ENCODE assay signal across 1 cellular context in genomic region chr2:9753276-9753600, GRCh38.
TF ChIP-seq lines count a peak whose summit lies in the region.

No MANE protein-coding gene starts in this region.

TF ChIP-seq in GM12878, 131 proteins besides CTCF, POLR2A, EP300 and RAD21 (continued from another document and continues in another):
- no peak for TF ChIP-seq E4F1 (IDR thresholded peaks at IDR 0.05; ENCODE audit: borderline replicate concordance, partially characterized antibody)
- TF ChIP-seq PRDM15 (CRISPR knock-in tag; IDR thresholded peaks at IDR 0.05): no peak
- peak; percentile 65; the same call in 1 of the 2 replicates for TF ChIP-seq RAD51 (IDR thresholded peaks at IDR 0.05)
- TF ChIP-seq CBFB (IDR thresholded peaks at IDR 0.05; ENCODE audit: low read depth): no peak
- no peak for TF ChIP-seq MYB (IDR thresholded peaks at IDR 0.05; ENCODE audit: borderline replicate concordance, low read depth, low read length)
- TF ChIP-seq RUNX3 (IDR thresholded peaks at IDR 0.05; ENCODE audit: low read length): peak; percentile 51; the same call in 1 of the 2 replicates
- TF ChIP-seq SREBF2 (IDR thresholded peaks at IDR 0.05; ENCODE audit: low read length): no peak
- TF ChIP-seq CEBPB (IDR thresholded peaks at IDR 0.05; ENCODE audit: borderline replicate concordance in 1 of 2, low read depth in 2 of 2, low read length in 2 of 2): no peak
- no peak for TF ChIP-seq IRF3 (IDR thresholded peaks at IDR 0.05)
- TF ChIP-seq TCF7 (IDR thresholded peaks at IDR 0.05; ENCODE audit: borderline replicate concordance): no peak
- no peak for TF ChIP-seq POLR2AphosphoS2 (IDR thresholded peaks at IDR 0.05; ENCODE audit: low read depth, low read length)
- TF ChIP-seq POU2F2 (IDR thresholded peaks at IDR 0.05; ENCODE audit: borderline replicate concordance, low read depth, low read length): peak; percentile 63; the same call in 1 of the 3 replicates
- TF ChIP-seq SREBF1 (IDR thresholded peaks at IDR 0.05; ENCODE audit: low read length): no peak
- no peak for TF ChIP-seq CBX3 (IDR thresholded peaks at IDR 0.05; ENCODE audit: borderline replicate concordance, low read depth)
- no peak for TF ChIP-seq KDM1A (IDR thresholded peaks at IDR 0.05; ENCODE audit: borderline replicate concordance)
- TF ChIP-seq ETV6 (conservative IDR thresholded peaks at IDR 0.05 in 1 of 2, IDR thresholded peaks at IDR 0.05 in 1 of 2; ENCODE audit: borderline replicate concordance in 1 of 2, low read depth in 1 of 2): 0 out of 4 replicates have a peak, but pooled peaks of 1 of the 2 experiments have one; percentile 21
- TF ChIP-seq CREM (IDR thresholded peaks at IDR 0.05; ENCODE audit: low read depth): no peak
- TF ChIP-seq ATF3 (IDR thresholded peaks at IDR 0.05; ENCODE audit: borderline replicate concordance, extremely low read depth, low read depth, low read length): no peak
- 0 out of 2 replicates have a peak, but pooled peaks have one; percentile 20 for TF ChIP-seq PAX5 (IDR thresholded peaks at IDR 0.05; ENCODE audit: borderline replicate concordance, low read depth, low read length)
- no peak for TF ChIP-seq FOXK2 (IDR thresholded peaks at IDR 0.05)
- TF ChIP-seq HDAC6 (IDR thresholded peaks at IDR 0.05; ENCODE audit: unreplicated experiment): no peak
- no peak for TF ChIP-seq RBBP5 (conservative IDR thresholded peaks at IDR 0.05)
- no peak for TF ChIP-seq BACH1 (IDR thresholded peaks at IDR 0.05; ENCODE audit: borderline replicate concordance)
- no peak for TF ChIP-seq HDAC2 (IDR thresholded peaks at IDR 0.05)
- TF ChIP-seq ZNF592 (IDR thresholded peaks at IDR 0.05): no peak
- TF ChIP-seq ZNF687 (IDR thresholded peaks at IDR 0.05): no peak
- peak; percentile 73; a peak in 3 of 4 replicates for TF ChIP-seq IKZF2 (IDR thresholded peaks at IDR 0.05)
- no peak for TF ChIP-seq MXI1 (IDR thresholded peaks at IDR 0.05; ENCODE audit: low read depth, low read length)
- TF ChIP-seq TCF12 (IDR thresholded peaks at IDR 0.05; ENCODE audit: low read depth, low read length): peak; percentile 60; the same call in 1 of the 2 replicates
- TF ChIP-seq ZBED1 (IDR thresholded peaks at IDR 0.05; ENCODE audit: borderline replicate concordance): peak; percentile 45; the same call in 1 of the 2 replicates
- TF ChIP-seq POLR2AphosphoS5 (IDR thresholded peaks at IDR 0.05; ENCODE audit: low read length): 0 out of 2 replicates have a peak, but pooled peaks have one; percentile 16
- no peak for TF ChIP-seq YY1 (IDR thresholded peaks at IDR 0.05; ENCODE audit: low read depth, low read length)
- TF ChIP-seq BMI1 (IDR thresholded peaks at IDR 0.05; ENCODE audit: borderline replicate concordance): no peak
- TF ChIP-seq RELB (IDR thresholded peaks at IDR 0.05; ENCODE audit: low read depth): no peak
- no peak; the same call in 1 of the 2 replicates for TF ChIP-seq ASH2L (IDR thresholded peaks at IDR 0.05; ENCODE audit: borderline replicate concordance, low read depth)
- no peak for TF ChIP-seq MTA3 (IDR thresholded peaks at IDR 0.05; ENCODE audit: borderline replicate concordance, low read length)
- TF ChIP-seq SUPT20H (IDR thresholded peaks at IDR 0.05; ENCODE audit: borderline replicate concordance, control insufficient read depth, low read depth, low read length): no peak
- no peak for TF ChIP-seq NR2C2 (IDR thresholded peaks at IDR 0.05; ENCODE audit: borderline replicate concordance, control insufficient read depth, insufficient read length, low read depth)
- peak; percentile 72 for TF ChIP-seq JUNB (IDR thresholded peaks at IDR 0.05)
- TF ChIP-seq STAT3 (IDR thresholded peaks at IDR 0.05; ENCODE audit: low read depth, low read length): no peak
- peak; percentile 64 for TF ChIP-seq IKZF1 (conservative IDR thresholded peaks at IDR 0.05)
- TF ChIP-seq ZNF217 (IDR thresholded peaks at IDR 0.05): no peak
- TF ChIP-seq NKRF (conservative IDR thresholded peaks at IDR 0.05): no peak
- no peak for TF ChIP-seq WRNIP1 (IDR thresholded peaks at IDR 0.05; ENCODE audit: borderline replicate concordance, low read depth, low read length)
- no peak for TF ChIP-seq YBX1 (IDR thresholded peaks at IDR 0.05)
